Comparison of ENCODE assay signal across 9 cellular contexts in genomic region chr21:36322083-36322424, GRCh38. TPM values are rescaled to one million over a fixed set of nuclear protein-coding genes. Genes with fewer than 3 reads are reported as not detected.
DNase-seq lines count a peak whose midpoint lies in the region; ATAC-seq and TF ChIP-seq lines count a peak whose summit lies in the region.
"Had no signal": no experiment of that assay in that cellular context is flagged by ENCODE, and none has a peak within 500 bp of the region (broad histone marks: within the 10 kb centered on the region; RNA-seq: fewer than 3 reads in every experiment).

No MANE protein-coding gene starts in this region.

- no peaks in the 10 kb centered on the region for H4K20me1 ChIP-seq in GM23248 (ENCODE audit: insufficient read depth)

- no peaks in the 10 kb centered on the region for H3K36me3 ChIP-seq in GM23248 (ENCODE audit: low read depth)
- no peaks in the 10 kb centered on the region for H3K36me3 ChIP-seq in mucosa of descending colon (ENCODE audit: low read depth)

- ATAC-seq in mucosa of descending colon = no peak

- H3K9me2 ChIP-seq in GM23248 (ENCODE audit: insufficient read depth) = no peaks in the 10 kb centered on the region

- H3K79me2 ChIP-seq in GM23248 (ENCODE audit: insufficient read depth) = peaks cover 64% of the 10 kb centered on the region

- no peaks in the 10 kb centered on the region for H3K27me3 ChIP-seq in GM23248 (replicated peaks; ENCODE audit: insufficient read depth)

- in situ Hi-C loops in GM23248 (cut with MboI) = no loop called here

- no peak for DNase-seq in GM23248
- no peak for DNase-seq in fibroblast of the aortic adventitia (ENCODE audit: low read depth)
- DNase-seq in skeletal muscle cell (ENCODE audit: low read depth) = no peak
- DNase-seq in NCI-H82 (lab: John Stamatoyannopoulos, UW) = no peak
- no peak for DNase-seq in mucosa of descending colon
- no peak for DNase-seq in SW 1271 (lab: John Stamatoyannopoulos, UW)
- no peak for DNase-seq in NOMO-1 treated with dmso at 0.1 percent for 144 hours (lab: John Stamatoyannopoulos, UW; ENCODE audit: unreplicated experiment)
- DNase-seq: NCI-H524 treated with DMSO at 0.1 percent for 48 hours had no signal

- H3K9ac ChIP-seq in GM23248 = peak overlapping the region; percentile 88

- H3K4me3 ChIP-seq in GM23248 = peak overlapping the region; percentile 92
- H3K4me3 ChIP-seq in fibroblast of the aortic adventitia (ENCODE audit: low read depth, low read length) = peak overlapping the region; percentile 89
- peak overlapping the region; percentile 77 for H3K4me3 ChIP-seq in skeletal muscle cell (ENCODE audit: low read depth, low read length)
- H3K4me3 ChIP-seq in mucosa of descending colon = no peak overlapping the region

- 41 to 42% methylated on average over 2 of the region's 2 CpGs for WGBS in GM23248 (ENCODE audit: low coverage in 1 of 2, low lambda C conversion rate in 2 of 2, missing lambda C conversion rate in 2 of 2), 2 experiments

- H3K27ac ChIP-seq in GM23248 (peak overlapping the region; percentile 86), VCaP (peak overlapping the region; percentile 99)

- no peaks in the 10 kb centered on the region for H3K9me3 ChIP-seq in GM23248 (ENCODE audit: low read depth)
- H3K9me3 ChIP-seq in mucosa of descending colon = no peaks in the 10 kb centered on the region

- intact Hi-C loops in mucosa of descending colon (cut with DNase I, micrococcal nuclease) = loop anchor here in 1 of 2 donors (10.0 kb wide), 1 partner anchor 167 kb away; the partner anchor contains the start of gene DOP1B

- TF ChIP-seq CTCF in VCaP (conservative IDR thresholded peaks at IDR 0.05) = no peak
- no peak for TF ChIP-seq CTCF in fibroblast of the aortic adventitia (IDR thresholded peaks at IDR 0.05; ENCODE audit: insufficient read depth, low read length)
- TF ChIP-seq CTCF in mucosa of descending colon (IDR thresholded peaks at IDR 0.05) = no peak

- H3F3A ChIP-seq in GM23248 (ENCODE audit: insufficient read depth) = peaks cover 60% of the 10 kb centered on the region

- no peak overlapping the region for H2AFZ ChIP-seq in GM23248

- H3K4me1 ChIP-seq in GM23248 (ENCODE audit: insufficient read depth) (peaks cover 47% of the 10 kb centered on the region), mucosa of descending colon (ENCODE audit: low read depth) (peaks cover 18% of the 10 kb centered on the region)

- peak overlapping the region; percentile 98 for H3K4me2 ChIP-seq in GM23248 (ENCODE audit: unreplicated experiment)

RNA-seq across cellular contexts. Expression of gene MORC3, which starts 2.1 kb away (rescaled TPM):
- 35.1 and 38.7 TPM in 2 replicates for total RNA-seq in GM23248 (2014; rRNA removed; shearing (Covaris generic))
- 15.2 and 17.4 TPM in 2 replicates for polyA plus RNA-seq in GM23248 (2016; fragmentation: Nextera tagmentation; extraction: Ambion mirVana)
- total RNA-seq in fibroblast of the aortic adventitia (ENCODE audit: low replicate concordance) (19.5 and 38.1 TPM in 2 replicates), mucosa of descending colon (10 to 100 TPM; 27.9 to 42.1 (median 29.9) TPM)
